In the genomic region with DNA sequence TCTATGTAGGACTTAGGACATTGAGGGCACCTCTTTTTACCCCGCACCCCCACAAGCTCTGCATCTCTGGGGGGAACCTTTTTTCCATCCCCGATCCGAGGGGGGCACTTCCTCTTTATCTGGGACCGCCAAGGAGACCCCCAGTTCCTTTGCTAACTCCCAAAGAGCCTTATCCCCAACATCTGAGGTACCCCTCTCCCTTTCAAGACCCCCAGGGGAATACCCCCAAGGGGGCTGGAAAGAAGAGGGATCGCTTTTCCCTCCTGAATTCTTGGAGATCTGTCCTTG, we compare ENCODE assay signal across 1 cellular context.
TF ChIP-seq lines count a peak whose summit lies in the region.

No MANE protein-coding gene starts in this region.

TF ChIP-seq in WTC11, 78 proteins besides CTCF, POLR2A, EP300 and RAD21 (continued from another document):
- TF ChIP-seq, protein P1, sequence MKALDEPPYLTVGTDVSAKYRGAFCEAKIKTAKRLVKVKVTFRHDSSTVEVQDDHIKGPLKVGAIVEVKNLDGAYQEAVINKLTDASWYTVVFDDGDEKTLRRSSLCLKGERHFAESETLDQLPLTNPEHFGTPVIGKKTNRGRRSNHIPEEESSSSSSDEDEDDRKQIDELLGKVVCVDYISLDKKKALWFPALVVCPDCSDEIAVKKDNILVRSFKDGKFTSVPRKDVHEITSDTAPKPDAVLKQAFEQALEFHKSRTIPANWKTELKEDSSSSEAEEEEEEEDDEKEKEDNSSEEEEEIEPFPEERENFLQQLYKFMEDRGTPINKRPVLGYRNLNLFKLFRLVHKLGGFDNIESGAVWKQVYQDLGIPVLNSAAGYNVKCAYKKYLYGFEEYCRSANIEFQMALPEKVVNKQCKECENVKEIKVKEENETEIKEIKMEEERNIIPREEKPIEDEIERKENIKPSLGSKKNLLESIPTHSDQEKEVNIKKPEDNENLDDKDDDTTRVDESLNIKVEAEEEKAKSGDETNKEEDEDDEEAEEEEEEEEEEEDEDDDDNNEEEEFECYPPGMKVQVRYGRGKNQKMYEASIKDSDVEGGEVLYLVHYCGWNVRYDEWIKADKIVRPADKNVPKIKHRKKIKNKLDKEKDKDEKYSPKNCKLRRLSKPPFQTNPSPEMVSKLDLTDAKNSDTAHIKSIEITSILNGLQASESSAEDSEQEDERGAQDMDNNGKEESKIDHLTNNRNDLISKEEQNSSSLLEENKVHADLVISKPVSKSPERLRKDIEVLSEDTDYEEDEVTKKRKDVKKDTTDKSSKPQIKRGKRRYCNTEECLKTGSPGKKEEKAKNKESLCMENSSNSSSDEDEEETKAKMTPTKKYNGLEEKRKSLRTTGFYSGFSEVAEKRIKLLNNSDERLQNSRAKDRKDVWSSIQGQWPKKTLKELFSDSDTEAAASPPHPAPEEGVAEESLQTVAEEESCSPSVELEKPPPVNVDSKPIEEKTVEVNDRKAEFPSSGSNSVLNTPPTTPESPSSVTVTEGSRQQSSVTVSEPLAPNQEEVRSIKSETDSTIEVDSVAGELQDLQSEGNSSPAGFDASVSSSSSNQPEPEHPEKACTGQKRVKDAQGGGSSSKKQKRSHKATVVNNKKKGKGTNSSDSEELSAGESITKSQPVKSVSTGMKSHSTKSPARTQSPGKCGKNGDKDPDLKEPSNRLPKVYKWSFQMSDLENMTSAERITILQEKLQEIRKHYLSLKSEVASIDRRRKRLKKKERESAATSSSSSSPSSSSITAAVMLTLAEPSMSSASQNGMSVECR (CRISPR knock-in tag; IDR thresholded peaks at IDR 0.05; ENCODE audit: borderline replicate concordance) = no peak
- no peak for TF ChIP-seq TP53 (CRISPR knock-in tag; IDR thresholded peaks at IDR 0.05)
- TF ChIP-seq MXD4 (CRISPR knock-in tag; IDR thresholded peaks at IDR 0.05; ENCODE audit: borderline replicate concordance) = no peak
- no peak for TF ChIP-seq IRF2 (CRISPR knock-in tag; IDR thresholded peaks at IDR 0.05; ENCODE audit: borderline replicate concordance, low read depth)
- no peak for TF ChIP-seq GTF2I (CRISPR knock-in tag; conservative IDR thresholded peaks at IDR 0.05)
- TF ChIP-seq TEAD1 (CRISPR knock-in tag; IDR thresholded peaks at IDR 0.05) = no peak
- no peak for TF ChIP-seq ATF1 (CRISPR knock-in tag; IDR thresholded peaks at IDR 0.05)
- no peak for TF ChIP-seq NFATC4 (CRISPR knock-in tag; IDR thresholded peaks at IDR 0.05)
- TF ChIP-seq SOX15 (CRISPR knock-in tag; IDR thresholded peaks at IDR 0.05) = no peak
- TF ChIP-seq, protein P2, sequence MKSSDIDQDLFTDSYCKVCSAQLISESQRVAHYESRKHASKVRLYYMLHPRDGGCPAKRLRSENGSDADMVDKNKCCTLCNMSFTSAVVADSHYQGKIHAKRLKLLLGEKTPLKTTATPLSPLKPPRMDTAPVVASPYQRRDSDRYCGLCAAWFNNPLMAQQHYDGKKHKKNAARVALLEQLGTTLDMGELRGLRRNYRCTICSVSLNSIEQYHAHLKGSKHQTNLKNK (CRISPR knock-in tag; IDR thresholded peaks at IDR 0.05) = no peak
